In the genomic region with DNA sequence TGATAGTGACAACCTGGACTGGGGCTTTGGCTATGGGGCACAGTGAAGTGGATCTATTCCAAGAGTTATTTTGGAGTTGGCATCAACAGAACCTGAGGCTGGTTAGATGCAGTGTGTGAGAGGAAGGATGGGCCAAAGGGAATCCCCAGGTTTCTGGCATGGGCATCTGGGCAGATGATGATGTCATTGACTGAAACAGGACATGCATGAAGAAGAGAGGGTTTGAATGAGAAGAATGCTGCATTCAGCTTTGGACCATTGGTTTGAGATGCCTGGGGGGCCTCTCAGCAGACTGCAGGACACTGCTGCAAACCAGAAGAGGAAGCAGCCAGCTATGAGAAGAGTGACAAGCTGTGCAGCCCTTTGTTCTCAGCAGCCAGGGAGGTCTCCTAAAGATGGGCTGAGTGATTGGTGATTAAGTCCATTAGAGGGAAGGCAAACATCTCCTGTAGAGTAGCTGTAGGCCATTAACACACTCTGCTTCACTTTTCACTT, we compare ENCODE assay signal across 13 cellular contexts. TPM values are rescaled to one million over a fixed set of nuclear protein-coding genes. Genes with fewer than 3 reads are reported as not detected.
A peak's percentile ranks its signal among the peaks of the same experiment; 100 is the strongest.
DNase-seq lines count a peak whose midpoint lies in the region; ATAC-seq lines count a peak whose summit lies in the region.
"Had no signal": no experiment of that assay in that cellular context is flagged by ENCODE, and none has a peak within 500 bp of the region (broad histone marks: within the 10 kb centered on the region; RNA-seq: fewer than 3 reads in every experiment).

No MANE protein-coding gene starts in this region.

- DNase-seq in NCI-H1105 treated with DMSO at 0.1 percent for 48 hours (lab: John Stamatoyannopoulos, UW) = peak; percentile 4
- no peak for DNase-seq in NCI-H1105 (lab: John Stamatoyannopoulos, UW)
- DNase-seq in NCI-H345 treated with DMSO at 0.1 percent for 48 hours (lab: John Stamatoyannopoulos, UW; ENCODE audit: unreplicated experiment) = peak; percentile 98
- DNase-seq in cerebellum (ENCODE audit: low spot score) = peak; percentile 79
- DNase-seq in renal cortical epithelial cell (ENCODE audit: low read depth) = peak; percentile 89
- DNase-seq in ureter (ENCODE audit: low spot score) = no peak
- DNase-seq: activated CD8-positive, alpha-beta memory T cell treated with anti-CD3 and anti-CD28 coated beads for 24 hours; activated naive CD4-positive, alpha-beta T cell; PC-3; thyroid gland had no signal

- ATAC-seq in HG02938 (IDR thresholded peaks at IDR 0.05; ENCODE audit: unreplicated experiment) = no peak
- no peak for ATAC-seq in HG03342 (IDR thresholded peaks at IDR 0.05; ENCODE audit: unreplicated experiment)
- ATAC-seq: PC-3 had no signal

RNA-seq across cellular contexts. Expression of gene PIK3CG, which starts 23.1 kb away (rescaled TPM):
- total RNA-seq in cerebellum = 1.9 TPM
- total RNA-seq in renal cortical epithelial cell = not detected in 2 replicates
- total RNA-seq in ureter = 5.3 TPM
- total RNA-seq: osteoblast, PC-3 had no signal

Comparison
In these comparisons a context has a peak if more than half of its experiments do, and no peak if none do; other contexts are left out.
1. DNase-seq: peak in NCI-H1105 treated with DMSO at 0.1 percent for 48 hours (single experiment), NCI-H345 treated with DMSO at 0.1 percent for 48 hours (single experiment), cerebellum (single experiment) and renal cortical epithelial cell (single experiment); none in NCI-H1105 (single experiment) and ureter (single experiment).